Comparison of ENCODE assay signal across 8 cellular contexts in genomic region chr3:182682263-182683229, GRCh38.
A peak's percentile ranks its signal among the peaks of the same experiment; 100 is the strongest.
DNase-seq lines count a peak whose midpoint lies in the region; ATAC-seq lines count a peak whose summit lies in the region.

No MANE protein-coding gene starts in this region.

- H3K9me3 ChIP-seq in duodenal mucosa (ENCODE audit: control insufficient read depth in 1 of 2, low read length in 2 of 2), result no peaks in the 10 kb centered on the region

- POLR2A ChIA-PET in activated CD4-positive, alpha-beta T cell treated with anti-CD3 and anti-CD28 coated beads, Interleukin-2, amount 10 ng/mL, durations not matched to agents 7 days and 5 days (lab: Charles Lee), result no interaction called here

- H3K27ac ChIP-seq in duodenal mucosa (ENCODE audit: low read depth, low read length), result no peak overlapping the region

- H3K4me1 ChIP-seq in duodenal mucosa (ENCODE audit: control insufficient read depth in 1 of 2, insufficient read depth in 2 of 2, low read length in 2 of 2), result peaks cover 6 to 19% of the 10 kb centered on the region in 2 donors

- no peaks in the 10 kb centered on the region for H3K9me3 Mint-ChIP-seq in activated CD4-positive, alpha-beta T cell treated with anti-CD3 and anti-CD28 coated beads, Interleukin-2, amount 10 ng/mL, durations not matched to agents 7 days and 5 days

- peak overlapping the region; percentile 65 for H3K4me3 Mint-ChIP-seq in activated CD4-positive, alpha-beta T cell treated with anti-CD3 and anti-CD28 coated beads, Interleukin-2, amount 10 ng/mL, durations not matched to agents 7 days and 5 days

- CTCF ChIA-PET in activated CD4-positive, alpha-beta T cell treated with anti-CD3 and anti-CD28 coated beads, Interleukin-2, amount 10 ng/mL, durations not matched to agents 7 days and 5 days (lab: Charles Lee), result interaction anchor here (1.6 to 2.1 kb wide), 2 partner anchors 8 to 981 kb away, joined by 4 to 8 read pairs; no protein-coding TSS in a partner anchor

- peaks cover 21 to 32% of the 10 kb centered on the region in 2 donors for H3K27me3 ChIP-seq in duodenal mucosa (ENCODE audit: control insufficient read depth in 1 of 2, insufficient read depth in 2 of 2, low read length in 2 of 2)

- H3K27me3 Mint-ChIP-seq in activated CD4-positive, alpha-beta T cell treated with anti-CD3 and anti-CD28 coated beads, Interleukin-2, amount 10 ng/mL, durations not matched to agents 7 days and 5 days, result peaks cover 51% of the 10 kb centered on the region

- H3K36me3 Mint-ChIP-seq in activated CD4-positive, alpha-beta T cell treated with anti-CD3 and anti-CD28 coated beads, Interleukin-2, amount 10 ng/mL, durations not matched to agents 7 days and 5 days (ENCODE audit: low read depth), result no peaks in the 10 kb centered on the region

- peak overlapping the region; percentile 68 to 80 for H3K4me3 ChIP-seq in duodenal mucosa (ENCODE audit: low read depth in 1 of 2, low read length in 2 of 2)

- H3K27ac Mint-ChIP-seq in activated CD4-positive, alpha-beta T cell treated with anti-CD3 and anti-CD28 coated beads, Interleukin-2, amount 10 ng/mL, durations not matched to agents 7 days and 5 days, result no peak overlapping the region

- peak overlapping the region; percentile 13 to 50 for H3K9ac ChIP-seq in duodenal mucosa (ENCODE audit: low read depth in 1 of 2, low read length in 2 of 2)

- ATAC-seq in HG02678 (IDR thresholded peaks at IDR 0.05; ENCODE audit: unreplicated experiment), result peak; percentile 94

- DNase-seq in NCI-H187 (lab: John Stamatoyannopoulos, UW) (peak; percentile 2 to 3), NCI-H187 treated with DMSO at 0.1 percent for 48 hours (lab: John Stamatoyannopoulos, UW) (no peak), NCI-H2029 (lab: John Stamatoyannopoulos, UW) (peak; percentile 35), lung microvascular endothelial cell (ENCODE audit: low read depth in 2 of 2) (peak; percentile 40 to 48)
- peak; percentile 50 for DNase-seq in activated CD4-positive, alpha-beta T cell treated with anti-CD3 and anti-CD28 coated beads, Interleukin-2, amount 10 ng/mL, durations not matched to agents 7 days and 5 days
- peak; percentile 20 to 29 for DNase-seq in stimulated activated CD8-positive, alpha-beta memory T cell treated with anti-CD3 and anti-CD28 coated beads, Interleukin-2, amount 100 ng/mL, for 1 hour (ENCODE audit: low read depth in 2 of 2)

- H3K36me3 ChIP-seq in duodenal mucosa (ENCODE audit: control insufficient read depth in 1 of 2, insufficient read depth in 2 of 2, low read length in 2 of 2), result no peaks in the 10 kb centered on the region

- H3K4me1 Mint-ChIP-seq in activated CD4-positive, alpha-beta T cell treated with anti-CD3 and anti-CD28 coated beads, Interleukin-2, amount 10 ng/mL, durations not matched to agents 7 days and 5 days, result peaks cover 10% of the 10 kb centered on the region
